Comparison of ENCODE assay signal across 11 cellular contexts in genomic region chr1:185343306-185343705, GRCh38.
"Had no signal": no experiment of that assay in that cellular context is flagged by ENCODE, and none has a peak within 500 bp of the region (broad histone marks: within the 10 kb centered on the region; RNA-seq: fewer than 3 reads in every experiment).

No MANE protein-coding gene starts in this region.

- H3K4me2 ChIP-seq: hepatocyte had no signal

- DNase-seq: activated CD4-positive, CD25-positive, alpha-beta regulatory T cell treated with anti-CD3 and anti-CD28 coated beads, Interleukin-2, amount 50 U/mL, for 72 hours; activated naive CD4-positive, alpha-beta T cell treated with Interleukin-2 at 50 U/mL for 16 hours; aorta; cerebellar nuclear complex; effector memory CD8-positive, alpha-beta T cell; psoas muscle; right lobe of liver had no signal

- H3K27me3 ChIP-seq: gastroesophageal sphincter, hepatocyte, right lobe of liver had no signal

- H3K4me1 ChIP-seq: gastroesophageal sphincter, psoas muscle, right lobe of liver had no signal

- H3K9me3 ChIP-seq: gastroesophageal sphincter, psoas muscle, right lobe of liver, thoracic aorta had no signal

- H3K36me3 ChIP-seq: gastroesophageal sphincter, right lobe of liver, thoracic aorta had no signal

- ATAC-seq: effector memory CD8-positive, alpha-beta T cell; gastroesophageal sphincter; psoas muscle had no signal

- H3K79me2 ChIP-seq: hepatocyte had no signal

- H3K4me3 ChIP-seq: gastroesophageal sphincter, hepatocyte, psoas muscle, right lobe of liver, thoracic aorta had no signal

- H2AFZ ChIP-seq: hepatocyte had no signal

- H3K27ac ChIP-seq: epithelial cell of prostate, gastroesophageal sphincter, hepatocyte, psoas muscle, right lobe of liver, thoracic aorta had no signal
